In the genomic region with DNA sequence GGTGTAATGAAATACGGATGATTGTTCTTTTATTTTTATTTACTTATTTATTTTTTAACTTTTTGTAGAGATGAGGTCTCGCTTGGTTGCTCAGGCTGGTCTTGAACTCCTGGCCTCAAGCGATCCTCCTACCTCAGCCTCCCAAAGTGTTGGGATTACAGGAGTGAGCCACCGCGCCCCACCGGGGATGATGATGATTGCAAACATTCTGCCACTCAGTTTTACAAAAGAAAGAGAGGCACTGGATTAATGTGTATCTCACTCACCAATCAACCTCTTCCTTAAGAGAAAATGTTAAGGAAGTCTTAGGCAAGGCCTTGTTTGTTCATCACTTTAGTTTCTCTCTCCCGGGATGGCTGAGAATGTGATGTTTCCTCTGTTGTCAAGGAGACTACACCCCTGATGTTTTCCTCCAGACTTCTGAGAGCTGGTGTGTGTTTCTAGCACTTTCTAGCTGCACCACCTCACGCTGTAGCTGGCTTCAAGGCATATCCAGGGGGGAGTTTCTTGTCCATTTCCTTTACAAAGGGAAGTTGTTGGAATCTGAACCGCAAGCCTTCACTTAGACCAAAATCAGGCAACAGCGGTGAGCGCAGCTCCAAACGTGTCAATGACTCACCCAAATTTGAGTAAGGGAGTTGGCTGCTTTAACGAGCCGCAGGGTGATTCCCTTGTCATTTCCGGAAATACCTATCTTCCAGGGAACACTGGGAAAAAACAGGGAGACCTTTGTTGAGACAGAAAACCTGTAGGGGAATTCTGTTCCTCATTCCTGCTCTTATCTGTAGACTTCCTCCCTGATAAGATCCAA, we compare ENCODE assay signal across 8 cellular contexts. TPM values are rescaled to one million over a fixed set of nuclear protein-coding genes. Genes with fewer than 3 reads are reported as not detected.
DNase-seq lines count a peak whose midpoint lies in the region; ATAC-seq and TF ChIP-seq lines count a peak whose summit lies in the region.

No MANE protein-coding gene starts in this region.

- BruUV-seq in PC-9 (replicated peaks; lab: Mats Ljungman, UMichigan), result TSS peak; percentile 18

- peaks cover 73% of the 10 kb centered on the region for H3F3A ChIP-seq in PC-9 (ENCODE audit: insufficient read depth, low read depth)

- H3K4me2 ChIP-seq in PC-9, result peak overlapping the region; percentile 96

- no peaks in the 10 kb centered on the region for H3K9me3 ChIP-seq in PC-9 (ENCODE audit: insufficient read depth, low read depth)

- peaks cover 60% of the 10 kb centered on the region for H3K79me2 ChIP-seq in PC-9 (ENCODE audit: low read depth)

- peaks cover 35% of the 10 kb centered on the region for H3K36me3 ChIP-seq in PC-9 (ENCODE audit: low read depth)

- CTCF ChIA-PET in PC-9 (lab: Charles Lee), result interaction anchor here (0.5 to 1.0 kb wide), 2 partner anchors 56 to 150 kb away, joined by 3 to 6 read pairs; no protein-coding TSS in a partner anchor

- H3K27ac ChIP-seq in PC-9, result peak overlapping the region; percentile 98
- H3K27ac ChIP-seq in foreskin keratinocyte, result peak overlapping the region; percentile 88

- POLR2A ChIA-PET in PC-9 (lab: Charles Lee; ENCODE audit: unreplicated experiment), result interaction anchor here (0.7 kb wide), 1 partner anchor 330 kb away, joined by 7 read pairs; no protein-coding TSS in a partner anchor

- intact Hi-C loops in PC-9 (cut with micrococcal nuclease; ENCODE audit: unreplicated experiment), result loop anchor here (5.0 kb wide), 1 partner anchor 46 kb away; no protein-coding TSS in a partner anchor

- no peak for DNase-seq in GM12864 (ENCODE audit: low read depth)
- peak; percentile 80 to 99 for DNase-seq in PC-9
- DNase-seq in activated effector memory CD4-positive, alpha-beta T cell treated with anti-CD3 and anti-CD28 coated beads, Interleukin-2, amount 50 U/mL, for 16 hours, result peak; percentile 85
- peak; percentile 96 to 97 for DNase-seq in foreskin keratinocyte
- DNase-seq in omental fat pad (ENCODE audit: low spot score), result no peak

- H2AFZ ChIP-seq in PC-9, result no peak overlapping the region

- no peak for TF ChIP-seq CTCF in GM12864 (IDR thresholded peaks at IDR 0.05; ENCODE audit: low read depth, low read length, missing control alignments)
- no peak for TF ChIP-seq CTCF in PC-9 (conservative IDR thresholded peaks at IDR 0.05)
- TF ChIP-seq CTCF in foreskin keratinocyte (conservative IDR thresholded peaks at IDR 0.05), result no peak
- no peak for TF ChIP-seq CTCF in omental fat pad (IDR thresholded peaks at IDR 0.05)

- H3K27me3 ChIP-seq in PC-9 (ENCODE audit: insufficient read depth, low read depth), result no peaks in the 10 kb centered on the region
- no peaks in the 10 kb centered on the region for H3K27me3 ChIP-seq in foreskin keratinocyte

- H3K4me3 ChIP-seq in GM12864 (ENCODE audit: low read depth, low read length) (peak overlapping the region; percentile 96), PC-9 (peak overlapping the region; percentile 90)

- peaks cover 30% of the 10 kb centered on the region for H4K20me1 ChIP-seq in PC-9 (ENCODE audit: insufficient read depth)

- peak; percentile 39 for ATAC-seq in foreskin keratinocyte
- peak; percentile 27 for ATAC-seq in omental fat pad (ENCODE audit: low FRiP score)
- ATAC-seq in GM18868 (IDR thresholded peaks at IDR 0.05; ENCODE audit: unreplicated experiment), result no peak
- ATAC-seq in GM21423 (IDR thresholded peaks at IDR 0.05; ENCODE audit: unreplicated experiment), result no peak
- ATAC-seq in HG03521 (IDR thresholded peaks at IDR 0.05; ENCODE audit: unreplicated experiment), result no peak

- peaks cover 70% of the 10 kb centered on the region for H3K4me1 ChIP-seq in PC-9 (replicated peaks; ENCODE audit: insufficient read depth)
- H3K4me1 ChIP-seq in foreskin keratinocyte, result peaks cover 32% of the 10 kb centered on the region

- no peaks in the 10 kb centered on the region for H3K9me2 ChIP-seq in PC-9 (ENCODE audit: insufficient read depth)

RNA-seq across cellular contexts. Expression of a gene that starts 2.3 kb away (rescaled TPM):
- total RNA-seq in PC-9 (2021), result 160 and 182 TPM in 2 replicates
- 319 and 330 TPM in 2 replicates for total RNA-seq in foreskin keratinocyte
- polyA plus RNA-seq in foreskin keratinocyte, result 150 and 170 TPM in 2 replicates
- 100 to 1,000 TPM in 2 of 4 donors, 10 to 100 TPM in 2; 21.2 to 397 (median 114) TPM for total RNA-seq in omental fat pad

Comparison
In these comparisons a context has a peak if more than half of its experiments do, and no peak if none do; other contexts are left out.
1. DNase-seq: peak in PC-9 (2 of 2), activated effector memory CD4-positive, alpha-beta T cell treated with anti-CD3 and anti-CD28 coated beads, Interleukin-2, amount 50 U/mL, for 16 hours (single experiment) and foreskin keratinocyte (2 of 2); none in GM12864 (single experiment) and omental fat pad (single experiment).
2. ATAC-seq: peak in foreskin keratinocyte (single experiment) and omental fat pad (single experiment); none in GM18868 (single experiment), GM21423 (single experiment) and HG03521 (single experiment).